In the genomic region with DNA sequence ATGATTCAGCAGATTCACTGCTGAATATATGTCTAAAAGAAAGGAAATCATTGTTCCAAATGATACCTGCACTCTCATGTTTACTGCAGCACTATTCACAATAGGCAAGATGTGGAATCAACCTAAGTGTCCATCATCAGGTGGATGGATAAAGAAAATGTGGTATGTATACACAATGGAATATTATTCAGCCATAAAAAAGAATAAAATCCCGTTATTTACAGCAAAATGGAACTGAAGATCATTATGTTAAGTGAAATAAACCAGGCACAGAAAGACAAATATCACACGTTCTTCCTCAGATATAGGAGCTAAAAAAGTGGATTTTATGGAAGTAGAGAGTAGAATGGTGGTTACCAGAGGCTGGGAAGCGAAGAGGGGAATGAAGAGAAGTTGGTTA, we compare ENCODE assay signal across 24 cellular contexts.
DNase-seq lines count a peak whose midpoint lies in the region; ATAC-seq, FAIRE-seq and TF ChIP-seq lines count a peak whose summit lies in the region.
"Had no signal": no experiment of that assay in that cellular context is flagged by ENCODE, and none has a peak within 500 bp of the region (broad histone marks: within the 10 kb centered on the region; RNA-seq: fewer than 3 reads in every experiment).

No MANE protein-coding gene starts in this region.

- no peak overlapping the region for H3K9ac ChIP-seq in SU-DHL-6 (ENCODE audit: low read length)

- H3K9me3 Mint-ChIP-seq in CD4-positive, alpha-beta T cell = no peaks in the 10 kb centered on the region
- H3K9me3 Mint-ChIP-seq in naive B cell = peaks cover 0 to 10% (median 0%) of the 10 kb centered on the region in 7 donors
- H3K9me3 Mint-ChIP-seq: CD8-positive, alpha-beta T cell had no signal

- FAIRE-seq in GM12892 (lab: Jason Lieb, UNC) = peak; percentile 21
- FAIRE-seq: A549, H1, RCC 7860 had no signal

- POLR2A ChIA-PET in CD4-positive, alpha-beta T cell (lab: Charles Lee) = interaction anchor here (0.5 to 3.4 kb wide), 5 partner anchors 10 to 130 kb away, joined by 3 to 15 read pairs (median 3); a partner anchor contains a TSS

- 96 to 99% (median 98%) methylated on average over 3 of the region's 3 CpGs for WGBS in heart left ventricle, 4 donors

- no peaks in the 10 kb centered on the region for H3K27me3 ChIP-seq in CD4-positive, alpha-beta T cell (ENCODE audit: control insufficient read depth, insufficient read depth, low read length)
- no peaks in the 10 kb centered on the region for H3K27me3 ChIP-seq in SU-DHL-6 (ENCODE audit: low read length)
- no peaks in the 10 kb centered on the region for H3K27me3 ChIP-seq in heart left ventricle

- H3K79me2 ChIP-seq in SU-DHL-6 (ENCODE audit: insufficient read depth, low read length) = peaks cover 70% of the 10 kb centered on the region

- peaks cover 9% of the 10 kb centered on the region for H3K36me3 Mint-ChIP-seq in CD4-positive, alpha-beta T cell (ENCODE audit: low read depth)
- H3K36me3 Mint-ChIP-seq in naive B cell = peaks cover 7 to 20% of the 10 kb centered on the region in 2 donors

- H3K27ac Mint-ChIP-seq in CD4-positive, alpha-beta T cell = peak overlapping the region; percentile 28
- H3K27ac Mint-ChIP-seq in naive B cell = no peak overlapping the region
- H3K27ac Mint-ChIP-seq: CD8-positive, alpha-beta T cell had no signal

- TF ChIP-seq POLR2A in GM12892 (IDR thresholded peaks at IDR 0.05; ENCODE audit: low read depth, low read length) = no peak
- TF ChIP-seq POLR2A in heart left ventricle (IDR thresholded peaks at IDR 0.05) = no peak

- H3K27me3 Mint-ChIP-seq in CD4-positive, alpha-beta T cell = no peaks in the 10 kb centered on the region
- no peaks in the 10 kb centered on the region for H3K27me3 Mint-ChIP-seq in naive B cell

- H3K4me2 ChIP-seq in SU-DHL-6 (ENCODE audit: low read depth, low read length, poor library complexity, severe bottlenecking) = peak overlapping the region; percentile 92
- H3K4me2 ChIP-seq: A549 had no signal

- intact Hi-C loops in CD4-positive, alpha-beta T cell (cut with DNase I, micrococcal nuclease) = no loop called here
- intact Hi-C loops in cardiac septum (cut with DNase I) = loop anchor here (5.0 to 10.0 kb wide), 3 partner anchors 129 to 406 kb away; a partner anchor contains a TSS
- intact Hi-C loops in heart left ventricle (cut with DNase I) = loop anchor here in 4 of 10 donors (5.0 to 10.0 kb wide), 3 partner anchors 129 to 206 kb away; a partner anchor contains a TSS

- H3K36me3 ChIP-seq in SU-DHL-6 (ENCODE audit: low read length) = peaks cover 23% of the 10 kb centered on the region
- H3K36me3 ChIP-seq in heart left ventricle = peaks cover 0 to 2% (median 0%) of the 10 kb centered on the region in 9 donors

- CTCF ChIA-PET in CD4-positive, alpha-beta T cell (lab: Charles Lee) = interaction anchor here (1.2 to 1.5 kb wide), 2 partner anchors 10 to 13 kb away, joined by 5 to 6 read pairs; no protein-coding TSS in a partner anchor

- peaks cover 0 to 43% (median 24%) of the 10 kb centered on the region in 12 donors for H3K4me1 ChIP-seq in heart left ventricle
- H3K4me1 ChIP-seq: A549, Caco-2 had no signal

- H3K4me3 Mint-ChIP-seq in CD4-positive, alpha-beta T cell = no peak overlapping the region
- peak overlapping the region in 5 of 8 donors; percentile 16 to 62 (median 28) for H3K4me3 Mint-ChIP-seq in naive B cell
- H3K4me3 Mint-ChIP-seq: CD8-positive, alpha-beta T cell had no signal

- no peaks in the 10 kb centered on the region for H4K20me1 ChIP-seq in SU-DHL-6 (ENCODE audit: low read depth, low read length)

- H3K4me1 Mint-ChIP-seq in CD4-positive, alpha-beta T cell (ENCODE audit: low read depth) = peaks cover 38% of the 10 kb centered on the region
- H3K4me1 Mint-ChIP-seq in naive B cell = peaks cover 26 to 43% (median 30%) of the 10 kb centered on the region in 3 donors

- peaks cover 50% of the 10 kb centered on the region for H3F3A ChIP-seq in SU-DHL-6 (ENCODE audit: insufficient read depth)

- no peak for DNase-seq in CD4-positive, alpha-beta T cell
- DNase-seq in GM12892 (ENCODE audit: insufficient read length) (no peak), naive B cell (no peak), cardiac septum (ENCODE audit: low spot score) (no peak), heart left ventricle (no peak)
- DNase-seq: AML-193; C1 segment of cervical spinal cord; Caco-2; CD8-positive, alpha-beta T cell; EL; GDM1; HCEC 1CT; Kasumi-1; NCI-H1092 treated with DMSO at 0.1 percent for 48 hours; NCI-H1436 treated with DMSO at 0.1 percent for 48 hours; NCI-H2029; NCI-H526 treated with DMSO at 0.1 percent for 48 hours; SIG-M5 had no signal

- H3K9me3 ChIP-seq in CD4-positive, alpha-beta T cell (ENCODE audit: control insufficient read depth, low read length) = no peaks in the 10 kb centered on the region
- H3K9me3 ChIP-seq in SU-DHL-6 (ENCODE audit: insufficient read depth, low read length) (no peaks in the 10 kb centered on the region), heart left ventricle (peaks cover 0 to 13% (median 0%) of the 10 kb centered on the region in 12 donors)
- H3K9me3 ChIP-seq: A549, Caco-2 had no signal

- H3K4me3 ChIP-seq in SU-DHL-6 (ENCODE audit: insufficient read depth, low read length, poor library complexity, severe bottlenecking) = no peak overlapping the region
- no peak overlapping the region for H3K4me3 ChIP-seq in heart left ventricle
- H3K4me3 ChIP-seq: A549, SK-N-MC had no signal

- TF ChIP-seq CTCF in CD4-positive, alpha-beta T cell (IDR thresholded peaks at IDR 0.05) = no peak
- no peak for TF ChIP-seq CTCF in SU-DHL-6 (IDR thresholded peaks at IDR 0.05; ENCODE audit: insufficient read depth, low read length, poor library complexity, severe bottlenecking)
- TF ChIP-seq CTCF in heart left ventricle (IDR thresholded peaks at IDR 0.05) = no peak

- H3K27ac ChIP-seq in CD4-positive, alpha-beta T cell (ENCODE audit: low read depth, low read length) = no peak overlapping the region
- H3K27ac ChIP-seq in SU-DHL-6 (ENCODE audit: low read depth, low read length) (peak overlapping the region; percentile 97), heart left ventricle (no peak overlapping the region)
- H3K27ac ChIP-seq: A549, SK-N-MC had no signal

- no peaks in the 10 kb centered on the region for H3K9me2 ChIP-seq in SU-DHL-6 (replicated peaks; ENCODE audit: insufficient read depth, low read length)

- H2AFZ ChIP-seq in SU-DHL-6 (ENCODE audit: low read depth, low read length, severe bottlenecking) = no peak overlapping the region

- ATAC-seq in CD4-positive, alpha-beta T cell (ENCODE audit: poor library complexity) = no peak
- ATAC-seq in naive B cell (ENCODE audit: low read depth in 2 of 2) (no peak), HG03095 (IDR thresholded peaks at IDR 0.05; ENCODE audit: unreplicated experiment) (no peak), heart left ventricle (no peak)
- ATAC-seq: A549; CD8-positive, alpha-beta T cell had no signal
